Comparison of ENCODE assay signal across 4 cellular contexts in the genomic region with DNA sequence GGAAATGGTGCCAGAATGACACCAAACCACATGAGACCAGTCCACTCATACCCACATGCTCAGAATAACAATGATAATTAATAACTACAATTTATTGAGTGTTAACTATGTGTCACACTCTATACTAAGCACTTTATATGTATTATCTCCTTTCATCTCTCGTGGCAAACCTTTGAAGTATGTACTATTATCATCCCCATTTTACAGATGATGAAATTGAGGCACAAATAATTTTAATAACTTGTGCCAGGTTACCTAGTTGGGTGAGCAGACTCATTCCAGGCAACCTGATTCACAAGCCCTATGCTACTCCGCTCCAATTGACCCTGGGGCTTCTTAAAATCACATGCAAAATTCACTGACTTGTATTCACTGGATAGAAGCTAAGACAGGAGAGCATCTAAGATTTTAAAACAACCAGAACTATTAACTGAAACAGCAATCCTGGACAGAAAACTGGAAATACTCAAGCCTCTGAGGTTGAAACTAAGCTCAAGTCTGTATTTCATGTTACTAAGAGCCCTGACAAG.
TF ChIP-seq lines count a peak whose summit lies in the region.

No MANE protein-coding gene starts in this region.

TF ChIP-seq in A549, 52 proteins besides CTCF, POLR2A, EP300 and RAD21:
- TF ChIP-seq ZSCAN20 (CRISPR knock-in tag; IDR thresholded peaks at IDR 0.05) (no peak), BHLHE40 (IDR thresholded peaks at IDR 0.05; ENCODE audit: low read depth, low read length) (no peak), NPAS2 (CRISPR knock-in tag; IDR thresholded peaks at IDR 0.05; ENCODE audit: borderline replicate concordance) (no peak), FOSL2 (IDR thresholded peaks at IDR 0.05) (no peak), FOSL2 (CRISPR knock-in tag; IDR thresholded peaks at IDR 0.05) (no peak), KDM1A (IDR thresholded peaks at IDR 0.05; ENCODE audit: low read depth) (0 out of 2 replicates have a peak, but pooled peaks have one; percentile 68), POLR2AphosphoS2 (conservative IDR thresholded peaks at IDR 0.05; ENCODE audit: low read length) (no peak), RNF2 (IDR thresholded peaks at IDR 0.05; ENCODE audit: borderline replicate concordance, low read depth) (no peak)

TF ChIP-seq in HCT116, 20 proteins besides CTCF, POLR2A, EP300 and RAD21:
- TF ChIP-seq YY1 (IDR thresholded peaks at IDR 0.05; ENCODE audit: extremely low read depth, insufficient replicate concordance, low read depth, low read length) (no peak), FOSL1 (IDR thresholded peaks at IDR 0.05; ENCODE audit: low read depth) (no peak)

TF ChIP-seq in K562, 482 proteins besides CTCF, POLR2A, EP300 and RAD21:
- TF ChIP-seq, protein P1, sequence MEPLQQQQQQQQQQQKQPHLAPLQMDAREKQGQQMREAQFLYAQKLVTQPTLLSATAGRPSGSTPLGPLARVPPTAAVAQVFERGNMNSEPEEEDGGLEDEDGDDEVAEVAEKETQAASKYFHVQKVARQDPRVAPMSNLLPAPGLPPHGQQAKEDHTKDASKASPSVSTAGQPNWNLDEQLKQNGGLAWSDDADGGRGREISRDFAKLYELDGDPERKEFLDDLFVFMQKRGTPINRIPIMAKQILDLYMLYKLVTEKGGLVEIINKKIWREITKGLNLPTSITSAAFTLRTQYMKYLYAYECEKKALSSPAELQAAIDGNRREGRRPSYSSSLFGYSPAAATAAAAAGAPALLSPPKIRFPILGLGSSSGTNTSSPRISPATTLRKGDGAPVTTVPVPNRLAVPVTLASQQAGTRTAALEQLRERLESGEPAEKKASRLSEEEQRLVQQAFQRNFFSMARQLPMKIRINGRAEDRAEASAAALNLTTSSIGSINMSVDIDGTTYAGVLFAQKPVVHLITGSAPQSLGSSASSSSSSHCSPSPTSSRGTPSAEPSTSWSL (CRISPR knock-in tag; IDR thresholded peaks at IDR 0.05; ENCODE audit: borderline replicate concordance): no peak
- TF ChIP-seq RBM25 (IDR thresholded peaks at IDR 0.05; ENCODE audit: low read depth, low read length, severe bottlenecking) (peak; percentile 32), ADNP (tag; IDR thresholded peaks at IDR 0.05) (peak; percentile 44; the same call in 1 of the 2 replicates)

TF ChIP-seq in HepG2, 621 proteins besides CTCF, POLR2A, EP300 and RAD21:
- no peak for TF ChIP-seq RORA (CRISPR knock-in tag; IDR thresholded peaks at IDR 0.05)
- TF ChIP-seq ZNF639 (CRISPR knock-in tag; conservative IDR thresholded peaks at IDR 0.05): no peak
- peak; percentile 82 for TF ChIP-seq ZNF629 (CRISPR knock-in tag; conservative IDR thresholded peaks at IDR 0.05)
- TF ChIP-seq CHD4 (IDR thresholded peaks at IDR 0.05; ENCODE audit: borderline replicate concordance, low read length): peak; percentile 67; the same call in 1 of the 2 replicates
- no peak for TF ChIP-seq KDM5A (IDR thresholded peaks at IDR 0.05; ENCODE audit: borderline replicate concordance, low read length)
- no peak for TF ChIP-seq RBAK (CRISPR knock-in tag; IDR thresholded peaks at IDR 0.05)
